ENCODE assay signal across 8 cellular contexts in genomic region chr4:40325406-40326019, GRCh38. TPM values are rescaled to one million over a fixed set of nuclear protein-coding genes. Genes with fewer than 3 reads are reported as not detected.
DNase-seq lines count a peak whose midpoint lies in the region; ATAC-seq lines count a peak whose summit lies in the region.

No MANE protein-coding gene starts in this region.

- H3K9ac ChIP-seq in adipocyte (ENCODE audit: low read length): no peak overlapping the region

- H3K4me3 ChIP-seq in HAP-1 (no peak overlapping the region), SJCRH30 (no peak overlapping the region), adipocyte (ENCODE audit: low read length) (no peak overlapping the region), right cardiac atrium (ENCODE audit: low read length) (no peak overlapping the region)

- H3K9me3 ChIP-seq in HAP-1 (no peaks in the 10 kb centered on the region), SJCRH30 (replicated peaks) (no peaks in the 10 kb centered on the region), adipocyte (ENCODE audit: control insufficient read depth, low read length) (no peaks in the 10 kb centered on the region), right cardiac atrium (ENCODE audit: control insufficient read depth, low read length) (no peaks in the 10 kb centered on the region)

- no peaks in the 10 kb centered on the region for H3K27me3 ChIP-seq in HAP-1 (ENCODE audit: low read depth)
- H3K27me3 ChIP-seq in SJCRH30: no peaks in the 10 kb centered on the region
- H3K27me3 ChIP-seq in adipocyte (replicated peaks; ENCODE audit: control insufficient read depth, insufficient read depth, low read length): no peaks in the 10 kb centered on the region
- H3K27me3 ChIP-seq in right cardiac atrium (ENCODE audit: control insufficient read depth, insufficient read depth): no peaks in the 10 kb centered on the region

- no peaks in the 10 kb centered on the region for H3K36me3 ChIP-seq in HAP-1 (replicated peaks)
- no peaks in the 10 kb centered on the region for H3K36me3 ChIP-seq in SJCRH30
- no peaks in the 10 kb centered on the region for H3K36me3 ChIP-seq in adipocyte (ENCODE audit: control insufficient read depth, insufficient read depth, low read length, severe bottlenecking)

- WGBS in right cardiac atrium: 21% methylated on average over 2 of the region's 2 CpGs

- peak; percentile 28 to 36 for DNase-seq in SHP77 (lab: John Stamatoyannopoulos, UW)
- DNase-seq in SHP77 treated with DMSO at 0.1 percent for 48 hours (lab: John Stamatoyannopoulos, UW): no peak
- peak; percentile 65 for DNase-seq in HAP-1 (ENCODE audit: low spot score in 2 of 2)
- peak; percentile 69 for DNase-seq in LoVo (ENCODE audit: low spot score)
- DNase-seq in SJCRH30: peak; percentile 45 to 72
- peak; percentile 81 for DNase-seq in adipocyte (ENCODE audit: low read depth)
- no peak for DNase-seq in right cardiac atrium
- peak; percentile 75 for DNase-seq in stimulated activated CD4-positive, alpha-beta T cell treated with anti-CD3 and anti-CD28 coated beads, Interleukin-1b, Interleukin-23, amount 100 ng/mL, for 48 hours

- ATAC-seq in right cardiac atrium: peak; percentile 64 to 79

- intact Hi-C loops in right cardiac atrium (cut with DNase I): no loop called here

- H3K4me1 ChIP-seq in HAP-1: peaks cover 19% of the 10 kb centered on the region
- peaks cover 10% of the 10 kb centered on the region for H3K4me1 ChIP-seq in SJCRH30
- peaks cover 8% of the 10 kb centered on the region for H3K4me1 ChIP-seq in adipocyte (ENCODE audit: control insufficient read depth, insufficient read depth, low read length)
- no peaks in the 10 kb centered on the region for H3K4me1 ChIP-seq in right cardiac atrium (ENCODE audit: control insufficient read depth, insufficient read depth, low read length)

- in situ Hi-C loops in HAP-1 (cut with MboI; ENCODE audit: low sequenced_read_pairs): no loop called here

- no peak overlapping the region for H3K27ac ChIP-seq in SJCRH30
- H3K27ac ChIP-seq in right cardiac atrium (ENCODE audit: low read length): no peak overlapping the region

RNA-seq across cellular contexts. Expression of gene CHRNA9, which starts 9.6 kb away (rescaled TPM):
- total RNA-seq in SJCRH30 (2014; rRNA removed; shearing (Covaris generic)): 0.08 and 0.51 TPM in 2 replicates
- not detected for total RNA-seq in right cardiac atrium
- not detected for polyA plus RNA-seq in right cardiac atrium

Comparison
In these comparisons a context has a peak if more than half of its experiments do, and no peak if none do; other contexts are left out.
1. DNase-seq: peak in SHP77 (2 of 2), HAP-1 (2 of 2), LoVo (single experiment), SJCRH30 (2 of 2), adipocyte (single experiment) and stimulated activated CD4-positive, alpha-beta T cell treated with anti-CD3 and anti-CD28 coated beads, Interleukin-1b, Interleukin-23, amount 100 ng/mL, for 48 hours (single experiment); none in SHP77 treated with DMSO at 0.1 percent for 48 hours (single experiment) and right cardiac atrium (0 of 3).